Comparison of ENCODE assay signal across 10 cellular contexts in the genomic region with DNA sequence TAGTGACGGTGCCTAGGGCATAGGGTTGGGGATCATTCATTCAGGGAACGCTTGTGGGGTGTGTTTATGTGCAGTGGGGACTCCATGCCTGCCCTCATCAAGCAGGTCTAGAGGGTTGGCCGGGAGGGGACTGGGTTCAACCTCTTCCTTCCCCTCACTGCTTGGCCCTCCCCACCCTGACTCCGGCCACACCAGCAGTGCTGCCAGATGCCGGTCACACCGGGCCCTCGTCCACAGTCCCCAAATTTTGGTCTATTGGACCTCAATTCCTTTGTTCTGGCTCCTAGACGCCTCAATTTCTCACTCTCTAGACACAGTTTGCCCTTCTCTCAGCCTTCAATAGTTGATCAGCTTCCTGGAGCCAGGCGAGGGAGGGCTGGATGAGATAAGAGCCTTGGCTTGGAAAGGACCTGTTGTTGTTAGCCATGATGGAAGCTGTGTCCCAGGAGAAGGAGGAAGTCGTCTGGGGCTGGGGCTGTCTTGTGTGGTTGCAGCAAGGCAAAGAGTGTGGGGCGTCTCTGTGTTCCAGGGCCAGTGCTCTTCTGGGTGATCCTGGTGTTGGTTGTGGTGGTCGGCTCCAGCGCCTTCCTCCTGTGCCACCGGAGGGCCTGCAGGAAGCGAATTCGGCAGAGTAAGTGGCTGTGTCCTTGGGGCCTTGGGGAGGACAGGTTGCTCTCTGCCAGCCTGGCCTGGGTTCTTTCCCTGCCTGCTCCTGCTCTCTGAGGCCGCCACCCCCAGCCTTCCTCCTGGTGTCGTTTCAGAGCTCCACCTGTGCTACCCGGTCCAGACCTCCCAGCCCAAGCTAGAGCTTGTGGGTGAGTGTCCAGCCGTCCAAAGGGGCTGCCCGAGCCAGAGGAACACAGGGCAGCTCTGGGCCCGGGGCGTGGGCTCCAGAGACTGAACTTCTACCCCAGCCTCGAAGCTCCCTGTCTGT. TPM values are rescaled to one million over a fixed set of nuclear protein-coding genes. Genes with fewer than 3 reads are reported as not detected.
DNase-seq lines count a peak whose midpoint lies in the region; ATAC-seq, FAIRE-seq and TF ChIP-seq lines count a peak whose summit lies in the region.
"Had no signal": no experiment of that assay in that cellular context is flagged by ENCODE, and none has a peak within 500 bp of the region (broad histone marks: within the 10 kb centered on the region; RNA-seq: fewer than 3 reads in every experiment).

No MANE protein-coding gene starts in this region.

- H3K27ac ChIP-seq in CD4-positive, CD25-positive, alpha-beta regulatory T cell (ENCODE audit: insufficient read depth, low read length, poor library complexity, severe bottlenecking) = peak overlapping the region; percentile 80
- H3K27ac ChIP-seq in endothelial cell of umbilical vein (ENCODE audit: insufficient read depth, low read depth, low read length) (no peak overlapping the region), neural progenitor cell (no peak overlapping the region)
- H3K27ac ChIP-seq: WERI-Rb-1 had no signal

- H3K4me2 ChIP-seq in endothelial cell of umbilical vein (ENCODE audit: insufficient read depth, low read length) = no peak overlapping the region
- H3K4me2 ChIP-seq in neural progenitor cell = no peak overlapping the region

- H3K4me1 Mint-ChIP-seq in CD4-positive, CD25-positive, alpha-beta regulatory T cell = peaks cover 17 to 73% (median 53%) of the 10 kb centered on the region in 4 donors
- peaks cover 10% of the 10 kb centered on the region for H3K4me1 Mint-ChIP-seq in neural progenitor cell
- no peaks in the 10 kb centered on the region for H3K4me1 Mint-ChIP-seq in chondrocyte (ENCODE audit: low read depth)

- no peaks in the 10 kb centered on the region for H3F3A ChIP-seq in neural progenitor cell (ENCODE audit: low read depth)

- H2AFZ ChIP-seq in endothelial cell of umbilical vein (ENCODE audit: low read depth, low read length) (peak overlapping the region; percentile 82), neural progenitor cell (replicated peaks) (peak overlapping the region; percentile 19)

- FAIRE-seq in endothelial cell of umbilical vein (lab: Jason Lieb, UNC) = peak; percentile 69
- FAIRE-seq: D721Med had no signal

- peaks cover 58% of the 10 kb centered on the region for H3K4me1 ChIP-seq in CD4-positive, CD25-positive, alpha-beta regulatory T cell (ENCODE audit: control insufficient read depth, insufficient read depth, low read length, poor library complexity, severe bottlenecking)
- H3K4me1 ChIP-seq in endothelial cell of umbilical vein (ENCODE audit: control insufficient read depth, extremely low read depth, insufficient read depth, low read length) (peaks cover 9% of the 10 kb centered on the region), neural progenitor cell (no peaks in the 10 kb centered on the region)

- POLR2A ChIA-PET in endothelial cell of umbilical vein (lab: Charles Lee) = no interaction called here

- intact Hi-C loops in endothelial cell of umbilical vein (cut with micrococcal nuclease) = loop anchor here (1.0 to 2.0 kb wide), 4 partner anchors 59 to 533 kb away; no protein-coding TSS in a partner anchor

- peak overlapping the region; percentile 94 to 98 (median 98) for H3K27ac Mint-ChIP-seq in CD4-positive, CD25-positive, alpha-beta regulatory T cell
- H3K27ac Mint-ChIP-seq in neural progenitor cell (peak overlapping the region; percentile 10), chondrocyte (ENCODE audit: unreplicated experiment) (no peak overlapping the region)

- H3K9ac ChIP-seq in endothelial cell of umbilical vein (replicated peaks; ENCODE audit: extremely low read depth, insufficient read depth, low read length) (no peak overlapping the region), neural progenitor cell (no peak overlapping the region)

- DNase-seq in CD4-positive, CD25-positive, alpha-beta regulatory T cell = peak in 1 of 3 donors; percentile 34
- DNase-seq in LNCaP clone FGC (ENCODE audit: low read depth) = no peak
- DNase-seq in endothelial cell of umbilical vein (ENCODE audit: low read depth, low spot score) = peak; percentile 50
- peak; percentile 29 for DNase-seq in neural progenitor cell (ENCODE audit: low spot score)
- no peak for DNase-seq in cerebellar cortex (ENCODE audit: low spot score)
- DNase-seq in chondrocyte (ENCODE audit: low spot score) = no peak
- no peak for DNase-seq in erythroblast (lab: John Stamatoyannopoulos, UW)
- DNase-seq in NCI-H2196 (lab: John Stamatoyannopoulos, UW; ENCODE audit: unreplicated experiment) = no peak

- no peaks in the 10 kb centered on the region for H3K27me3 ChIP-seq in CD4-positive, CD25-positive, alpha-beta regulatory T cell (ENCODE audit: control insufficient read depth, insufficient read depth, low read length)
- H3K27me3 ChIP-seq in endothelial cell of umbilical vein (ENCODE audit: control insufficient read depth in 2 of 2, insufficient read depth in 2 of 2, low read length in 2 of 2) (peaks cover 0 to 1% of the 10 kb centered on the region in 2 experiments), neural progenitor cell (no peaks in the 10 kb centered on the region)

- no peaks in the 10 kb centered on the region for H4K20me1 ChIP-seq in endothelial cell of umbilical vein (replicated peaks; ENCODE audit: control insufficient read depth, extremely low read depth, insufficient read depth, low read length)
- H4K20me1 ChIP-seq in neural progenitor cell (ENCODE audit: low read depth) = no peaks in the 10 kb centered on the region

- no peaks in the 10 kb centered on the region for H3K9me3 Mint-ChIP-seq in CD4-positive, CD25-positive, alpha-beta regulatory T cell
- no peaks in the 10 kb centered on the region for H3K9me3 Mint-ChIP-seq in neural progenitor cell
- H3K9me3 Mint-ChIP-seq in chondrocyte (ENCODE audit: low read depth) = no peaks in the 10 kb centered on the region

- TF ChIP-seq POLR2A in endothelial cell of umbilical vein (IDR thresholded peaks at IDR 0.05; ENCODE audit: low read depth, low read length) (no peak), erythroblast (IDR thresholded peaks at IDR 0.05; ENCODE audit: low read length) (no peak)

- peak overlapping the region; percentile 67 to 82 (median 69) for H3K4me3 Mint-ChIP-seq in CD4-positive, CD25-positive, alpha-beta regulatory T cell
- H3K4me3 Mint-ChIP-seq in neural progenitor cell (no peak overlapping the region), chondrocyte (ENCODE audit: unreplicated experiment) (no peak overlapping the region)

- CTCF ChIA-PET in endothelial cell of umbilical vein (lab: Charles Lee) = interaction anchor here (0.8 to 11.8 kb wide), 31 partner anchors 11 to 533 kb away, joined by 3 to 537 read pairs (median 15); a partner anchor contains a TSS

- H3K79me2 ChIP-seq in endothelial cell of umbilical vein (ENCODE audit: control insufficient read depth, insufficient read depth, low read length) (no peaks in the 10 kb centered on the region), neural progenitor cell (ENCODE audit: low read depth) (no peaks in the 10 kb centered on the region)

- no peak overlapping the region for H3K4me3 ChIP-seq in CD4-positive, CD25-positive, alpha-beta regulatory T cell (ENCODE audit: low read depth, low read length)
- H3K4me3 ChIP-seq in LNCaP clone FGC (ENCODE audit: low read depth, low read length) = no peak overlapping the region
- no peak overlapping the region for H3K4me3 ChIP-seq in endothelial cell of umbilical vein (replicated peaks in 1 of 3; ENCODE audit: insufficient read depth in 1 of 3, low read depth in 1 of 3, low read length in 3 of 3)
- no peak overlapping the region for H3K4me3 ChIP-seq in neural progenitor cell

- no peaks in the 10 kb centered on the region for H3K27me3 Mint-ChIP-seq in CD4-positive, CD25-positive, alpha-beta regulatory T cell
- peaks cover 2% of the 10 kb centered on the region for H3K27me3 Mint-ChIP-seq in neural progenitor cell (ENCODE audit: insufficient read depth, low read depth)
- peaks cover 31% of the 10 kb centered on the region for H3K27me3 Mint-ChIP-seq in chondrocyte (ENCODE audit: low read depth)

- 0 out of 2 replicates have a peak, but pooled peaks have one; percentile 3 for TF ChIP-seq CTCF in LNCaP clone FGC (IDR thresholded peaks at IDR 0.05; ENCODE audit: control insufficient read depth, extremely low read depth, insufficient read depth)
- TF ChIP-seq CTCF in endothelial cell of umbilical vein (IDR thresholded peaks at IDR 0.05; ENCODE audit: extremely low read depth in 1 of 2, insufficient read depth in 1 of 2, low read depth in 1 of 2, low read length in 2 of 2) = no peak
- no peak for TF ChIP-seq CTCF in neural progenitor cell (IDR thresholded peaks at IDR 0.05)
- no peak for TF ChIP-seq CTCF in chondrocyte (IDR thresholded peaks at IDR 0.05)

- no peaks in the 10 kb centered on the region for H3K9me3 ChIP-seq in CD4-positive, CD25-positive, alpha-beta regulatory T cell (ENCODE audit: control insufficient read depth in 2 of 2, low read length in 2 of 2)
- H3K9me3 ChIP-seq in endothelial cell of umbilical vein (replicated peaks; ENCODE audit: control insufficient read depth, insufficient read depth, low read length) = no peaks in the 10 kb centered on the region
- H3K9me3 ChIP-seq in neural progenitor cell (ENCODE audit: low read depth) = no peaks in the 10 kb centered on the region

- ATAC-seq in CD4-positive, CD25-positive, alpha-beta regulatory T cell (ENCODE audit: low read depth in 2 of 2) = no peak

- H3K36me3 Mint-ChIP-seq in CD4-positive, CD25-positive, alpha-beta regulatory T cell = no peaks in the 10 kb centered on the region
- no peaks in the 10 kb centered on the region for H3K36me3 Mint-ChIP-seq in neural progenitor cell
- no peaks in the 10 kb centered on the region for H3K36me3 Mint-ChIP-seq in chondrocyte (ENCODE audit: low read depth)

- no TSS peak for BruUV-seq in endothelial cell of umbilical vein (replicated peaks; lab: Mats Ljungman, UMichigan)

- no peaks in the 10 kb centered on the region for H3K9me1 ChIP-seq in endothelial cell of umbilical vein (replicated peaks; ENCODE audit: control insufficient read depth, extremely low read depth, insufficient read depth, low read length)

- no peaks in the 10 kb centered on the region for H3K36me3 ChIP-seq in CD4-positive, CD25-positive, alpha-beta regulatory T cell (ENCODE audit: control insufficient read depth, insufficient read depth, low read length)
- H3K36me3 ChIP-seq in endothelial cell of umbilical vein (ENCODE audit: control insufficient read depth in 2 of 2, extremely low read depth in 1 of 2, insufficient read depth in 2 of 2, low read length in 2 of 2) (no peaks in the 10 kb centered on the region), neural progenitor cell (no peaks in the 10 kb centered on the region)
- H3K36me3 ChIP-seq: WERI-Rb-1 had no signal

- dilution Hi-C loops in endothelial cell of umbilical vein (cut with MboI; ENCODE audit: extremely low pct_ligation_motif_present, low sequenced_read_pairs) = no loop called here

RNA-seq across cellular contexts. Expression of a gene that starts 41.1 kb away (rescaled TPM):
- 252 TPM for total RNA-seq in CD4-positive, CD25-positive, alpha-beta regulatory T cell
- 100 to 1,000 TPM; 347 to 450 (median 421) TPM for polyA plus RNA-seq in CD4-positive, CD25-positive, alpha-beta regulatory T cell
- total RNA-seq in endothelial cell of umbilical vein (65.9 and 66.0 TPM in 2 replicates), neural progenitor cell (ENCODE audit: low replicate concordance) (0.04 and 0.22 TPM in 2 replicates), chondrocyte (0.22 TPM in 1 of 3 replicates, not detected in the others)
- polyA plus RNA-seq in endothelial cell of umbilical vein = 53.6 and 65.3 TPM in 2 replicates
- 40.5 and 47.6 TPM in 2 replicates for polyA plus RNA-seq in endothelial cell of umbilical vein (2011; cell fraction: cytosol; rRNA removed)
- 19.3 and 20.1 TPM in 2 replicates for polyA plus RNA-seq in endothelial cell of umbilical vein (2011; cell fraction: nucleus; rRNA removed)
- 13.8 and 21.1 TPM in 2 replicates for polyA plus RNA-seq in endothelial cell of umbilical vein (2012)
- 51.1 and 52.4 TPM in 2 replicates for polyA minus RNA-seq in endothelial cell of umbilical vein
- polyA minus RNA-seq in endothelial cell of umbilical vein (2011; cell fraction: cytosol; rRNA and poly(A)+ RNA removed) = not detected
- polyA minus RNA-seq in endothelial cell of umbilical vein (2011; cell fraction: nucleus; rRNA and poly(A)+ RNA removed) = 10.7 and 15.4 TPM in 2 replicates

Comparison
In these comparisons a context has a peak if more than half of its experiments do, and no peak if none do; other contexts are left out.
1. DNase-seq: peak in endothelial cell of umbilical vein (single experiment) and neural progenitor cell (single experiment); none in LNCaP clone FGC (single experiment), cerebellar cortex (single experiment), chondrocyte (single experiment), erythroblast (0 of 2) and NCI-H2196 (single experiment).
2. H3K4me3 Mint-ChIP-seq: peak in CD4-positive, CD25-positive, alpha-beta regulatory T cell (4 of 4); none in neural progenitor cell (single experiment) and chondrocyte (single experiment).
3. RNA of a gene that starts 41.1 kb away (total RNA-seq): 252 TPM in CD4-positive, CD25-positive, alpha-beta regulatory T cell (single experiment) and 65.9 to 66.0 TPM in endothelial cell of umbilical vein; 0.22 TPM in chondrocyte and 0.04 to 0.22 TPM in neural progenitor cell; every median in the first group is over 10 times any median in the second.